In genomic region chr10:132671171-132672154, GRCh38 we compare ENCODE assay signal across 1 cellular context.
TF ChIP-seq lines count a peak whose summit lies in the region.

No MANE protein-coding gene starts in this region.

TF ChIP-seq in H1, 55 proteins besides CTCF, POLR2A, EP300 and RAD21 (continued from another document):
- TF ChIP-seq ASH2L (IDR thresholded peaks at IDR 0.05; ENCODE audit: low read length): no peak
- no peak for TF ChIP-seq TEAD4 (IDR thresholded peaks at IDR 0.05; ENCODE audit: low read depth, low read length)
- no peak for TF ChIP-seq SRF (IDR thresholded peaks at IDR 0.05; ENCODE audit: low read depth, low read length)
- TF ChIP-seq, protein P1, sequence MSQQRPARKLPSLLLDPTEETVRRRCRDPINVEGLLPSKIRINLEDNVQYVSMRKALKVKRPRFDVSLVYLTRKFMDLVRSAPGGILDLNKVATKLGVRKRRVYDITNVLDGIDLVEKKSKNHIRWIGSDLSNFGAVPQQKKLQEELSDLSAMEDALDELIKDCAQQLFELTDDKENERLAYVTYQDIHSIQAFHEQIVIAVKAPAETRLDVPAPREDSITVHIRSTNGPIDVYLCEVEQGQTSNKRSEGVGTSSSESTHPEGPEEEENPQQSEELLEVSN (IDR thresholded peaks at IDR 0.05): no peak
TF ChIP-seq in H1: peak in this region for 0.
